In the genomic region with DNA sequence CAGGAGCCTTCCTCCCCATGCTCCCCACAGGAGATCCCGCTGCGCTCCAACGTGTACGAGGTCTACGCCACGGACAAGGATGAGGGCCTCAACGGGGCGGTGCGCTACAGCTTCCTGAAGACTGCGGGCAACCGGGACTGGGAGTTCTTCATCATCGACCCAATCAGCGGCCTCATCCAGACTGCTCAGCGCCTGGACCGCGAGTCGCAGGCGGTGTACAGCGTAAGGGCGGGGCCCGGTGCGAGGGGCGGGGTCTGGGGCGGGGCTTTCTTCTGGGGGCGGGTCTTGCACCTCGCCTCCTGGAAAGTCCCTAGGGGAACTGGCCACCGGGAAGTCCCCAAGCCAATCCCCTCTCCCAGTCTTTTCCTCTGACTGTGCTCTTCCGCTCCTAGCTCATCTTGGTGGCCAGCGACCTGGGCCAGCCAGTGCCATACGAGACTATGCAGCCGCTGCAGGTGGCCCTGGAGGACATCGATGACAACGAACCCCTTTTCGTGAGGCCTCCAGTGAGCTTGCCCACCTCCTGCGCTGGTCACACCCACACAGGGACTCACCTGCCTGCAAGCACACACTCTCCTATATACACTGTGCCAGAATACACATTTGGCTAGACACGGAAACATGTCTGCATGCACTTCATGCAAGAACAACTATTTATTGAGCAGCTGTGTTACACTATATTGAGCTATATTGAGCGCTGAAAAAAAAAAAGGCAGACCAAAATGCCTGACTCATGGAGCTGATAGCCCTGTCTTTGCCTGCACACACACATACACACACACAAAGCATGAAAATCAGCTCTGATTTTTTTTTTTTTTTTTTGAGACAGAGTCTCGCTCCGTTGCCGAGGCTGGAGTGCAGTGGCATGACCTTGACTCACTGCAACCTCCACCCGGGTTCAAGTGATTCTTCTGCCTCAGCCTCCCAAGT, we compare ENCODE assay signal across 10 cellular contexts. TPM values are rescaled to one million over a fixed set of nuclear protein-coding genes. Genes with fewer than 3 reads are reported as not detected.
DNase-seq lines count a peak whose midpoint lies in the region; ATAC-seq, FAIRE-seq and TF ChIP-seq lines count a peak whose summit lies in the region.
"Had no signal": no experiment of that assay in that cellular context is flagged by ENCODE, and none has a peak within 500 bp of the region (broad histone marks: within the 10 kb centered on the region; RNA-seq: fewer than 3 reads in every experiment).

No MANE protein-coding gene starts in this region.

- peak overlapping the region; percentile 27 for H4K91ac ChIP-seq in H1 (replicated peaks; ENCODE audit: insufficient read length, low read length)
- no peak overlapping the region for H4K91ac ChIP-seq in mesenchymal stem cell (ENCODE audit: low read length)

- H2AK5ac ChIP-seq in H1 (ENCODE audit: low read depth, low read length) (no peak overlapping the region), mesenchymal stem cell (ENCODE audit: low read length, severe bottlenecking) (no peak overlapping the region)

- no peak for TF ChIP-seq CTCF in A549 (IDR thresholded peaks at IDR 0.05)
- TF ChIP-seq CTCF in H1 (IDR thresholded peaks at IDR 0.05; ENCODE audit: control extremely low read depth in 1 of 3, insufficient read depth in 1 of 3, low read depth in 1 of 3, low read length in 3 of 3) = no peak

- H3K27ac ChIP-seq in A549 (no peak overlapping the region), H1 (ENCODE audit: low read depth, low read length) (no peak overlapping the region), mesenchymal stem cell (ENCODE audit: low read length, poor library complexity, severe bottlenecking) (no peak overlapping the region)

- no peaks in the 10 kb centered on the region for H3K23me2 ChIP-seq in H1 (ENCODE audit: low read depth, low read length)

- H3K56ac ChIP-seq in H1 (replicated peaks; ENCODE audit: insufficient read length, low read depth, low read length) = no peak overlapping the region

- peak overlapping the region; percentile 7 for H4K5ac ChIP-seq in H1 (ENCODE audit: insufficient read length, low read depth, low read length)

- H3K79me1 ChIP-seq in H1 (ENCODE audit: low read depth, low read length) (no peaks in the 10 kb centered on the region), mesenchymal stem cell (replicated peaks; ENCODE audit: low read length, poor library complexity, severe bottlenecking) (no peaks in the 10 kb centered on the region)

- TF ChIP-seq POLR2A in A549 (IDR thresholded peaks at IDR 0.05; ENCODE audit: low read length) = no peak
- no peak for TF ChIP-seq POLR2A in H1 (IDR thresholded peaks at IDR 0.05; ENCODE audit: control extremely low read depth in 1 of 2, low read depth in 2 of 2, low read length in 2 of 2)

- H3K36me3 ChIP-seq in H1 (ENCODE audit: control insufficient read depth in 2 of 4, insufficient read depth in 4 of 4, low read length in 3 of 4) = no peaks in the 10 kb centered on the region
- H3K36me3 ChIP-seq in mesenchymal stem cell (ENCODE audit: control insufficient read depth in 1 of 2, insufficient read depth in 2 of 2, low read depth in 1 of 2, low read length in 2 of 2) = peaks cover under 1 to 5% of the 10 kb centered on the region in 2 experiments

- 68% methylated on average over 28 of the region's 41 CpGs for WGBS in A549 (ENCODE audit: missing lambda C conversion rate)
- 46% methylated on average over 24 of the region's 41 CpGs; no CpG with 5 or more reads in 1 of the 2 experiments for WGBS in H1 (ENCODE audit: extremely low coverage in 1 of 2, insufficient coverage in 1 of 2, insufficient read length in 1 of 2, insufficient replicate concordance in 2 of 2, low coverage in 1 of 2, low lambda C conversion rate in 2 of 2, missing lambda C conversion rate in 1 of 2), 2 experiments
- 25% methylated on average over 41 of the region's 41 CpGs for WGBS in mesenchymal stem cell

- H3K4ac ChIP-seq in H1 (replicated peaks; ENCODE audit: insufficient read length, low read depth, low read length) (no peak overlapping the region), mesenchymal stem cell (ENCODE audit: low read depth in 1 of 2, low read length in 2 of 2) (no peak overlapping the region)

- CTCF ChIA-PET in A549 (lab: Yijun Ruan, JAX) = interaction anchor here (0.9 to 4.7 kb wide), 8 partner anchors 10 to 491 kb away, joined by 3 to 20 read pairs (median 6); partner anchors contain the start of genes SLC29A3 and VSIR
- CTCF ChIA-PET in H1 (lab: Charles Lee; ENCODE audit: partially characterized antibody) = interaction anchor here (0.6 to 5.0 kb wide), 18 partner anchors 9 to 343 kb away, joined by 3 to 21 read pairs (median 4); partner anchors contain the start of genes PSAP and VSIR

- peak overlapping the region; percentile 87 for H2AFZ ChIP-seq in H1 (ENCODE audit: low read length)
- H2AFZ ChIP-seq in mesenchymal stem cell (ENCODE audit: low read depth, low read length) = no peak overlapping the region

- no peak overlapping the region for H2BK15ac ChIP-seq in H1 (ENCODE audit: low read length)
- H2BK15ac ChIP-seq in mesenchymal stem cell (ENCODE audit: low read depth, poor library complexity, severe bottlenecking) = no peak overlapping the region

- no peak overlapping the region for H2BK5ac ChIP-seq in H1 (ENCODE audit: low read depth, low read length)
- H2BK5ac ChIP-seq in mesenchymal stem cell (ENCODE audit: low read depth, low read length, poor library complexity, severe bottlenecking) = no peak overlapping the region

- H3K18ac ChIP-seq in H1 (ENCODE audit: extremely low read depth, low read length) (no peak overlapping the region; the same call in 1 of the 2 replicates), mesenchymal stem cell (ENCODE audit: low read depth in 1 of 2, low read length in 2 of 2) (no peak overlapping the region)

- H4K8ac ChIP-seq in H1 (ENCODE audit: extremely low read depth, insufficient read depth, low read length) (no peak overlapping the region), mesenchymal stem cell (ENCODE audit: low read length) (no peak overlapping the region)

- no peaks in the 10 kb centered on the region for H4K20me1 ChIP-seq in H1 (replicated peaks in 1 of 2; ENCODE audit: control insufficient read depth in 1 of 2, insufficient read depth in 2 of 2, low read length in 2 of 2)

- peaks cover 0 to 15% (median 10%) of the 10 kb centered on the region in 4 experiments; a peak in 6 of 7 replicates for H3K27me3 ChIP-seq in H1 (replicated peaks in 1 of 4; ENCODE audit: control insufficient read depth in 3 of 4, extremely low read depth in 1 of 4, insufficient read depth in 3 of 4, low read length in 3 of 4)
- peaks cover 17 to 44% of the 10 kb centered on the region in 2 experiments for H3K27me3 ChIP-seq in mesenchymal stem cell (ENCODE audit: control insufficient read depth in 1 of 2, insufficient read depth in 1 of 2, low read length in 2 of 2)

- DNase-seq in A549 (ENCODE audit: low read depth in 1 of 2, low spot score in 1 of 2) (peak in 1 of 2 experiments; percentile 22), NCI-H146 (lab: John Stamatoyannopoulos, UW) (peak; percentile 93), H1 (ENCODE audit: low read depth in 1 of 2, low spot score in 2 of 2) (peak in 1 of 2 experiments; percentile 67), mesenchymal stem cell (peak; percentile 44), glomerular visceral epithelial cell (ENCODE audit: extremely low spot score) (no peak)
- no peak for DNase-seq in stimulated activated CD4-positive, alpha-beta T cell treated with anti-CD3 and anti-CD28 coated beads, Interleukin-12 subunit alpha, Interleukin-12 subunit beta, amount 100 ng/mL, for 4 hours
- DNase-seq: activated CD4-positive, CD25-positive, alpha-beta regulatory T cell treated with anti-CD3 and anti-CD28 coated beads, Interleukin-2, amount 50 U/mL, for 72 hours; activated naive CD8-positive, alpha-beta T cell treated with anti-CD3 and anti-CD28 coated beads for 36 hours had no signal

- H3K9me3 ChIP-seq in A549 (no peaks in the 10 kb centered on the region), H1 (ENCODE audit: insufficient read depth in 2 of 2, low read depth in 1 of 2, low read length in 1 of 2) (no peaks in the 10 kb centered on the region), mesenchymal stem cell (ENCODE audit: control insufficient read depth, low read length) (no peaks in the 10 kb centered on the region)

- POLR2A ChIA-PET in A549 (lab: Yijun Ruan, JAX) = interaction anchor here (1.1 kb wide), 1 partner anchor 32 kb away, joined by 3 read pairs; no protein-coding TSS in a partner anchor
- POLR2A ChIA-PET in H1 (lab: Charles Lee; ENCODE audit: partially characterized antibody) = interaction anchor here (0.6 to 2.2 kb wide), 6 partner anchors 9 to 110 kb away, joined by 3 to 10 read pairs (median 4); no protein-coding TSS in a partner anchor

- H3K9ac ChIP-seq in H1 (replicated peaks in 1 of 4; ENCODE audit: extremely low read depth in 1 of 4, low read depth in 3 of 4, low read length in 3 of 4) (no peak overlapping the region), mesenchymal stem cell (ENCODE audit: low read length) (no peak overlapping the region)

- TF ChIP-seq EP300 in A549 (IDR thresholded peaks at IDR 0.05) = no peak
- TF ChIP-seq EP300 in H1 (IDR thresholded peaks at IDR 0.05; ENCODE audit: borderline replicate concordance in 1 of 2, low read depth in 2 of 2, low read length in 2 of 2) = no peak

- 0 out of 2 replicates have a peak overlapping the region, but pooled peaks have one; percentile 6 for H2BK20ac ChIP-seq in H1 (ENCODE audit: low read length)

- no peaks in the 10 kb centered on the region for H3K4me1 ChIP-seq in A549
- H3K4me1 ChIP-seq in H1 (replicated peaks in 1 of 4; ENCODE audit: control insufficient read depth in 3 of 4, insufficient read depth in 4 of 4, low read length in 3 of 4) = peaks cover 0 to 7% (median 3%) of the 10 kb centered on the region in 4 experiments; a peak in 5 of 7 replicates
- no peaks in the 10 kb centered on the region for H3K4me1 ChIP-seq in mesenchymal stem cell (ENCODE audit: control insufficient read depth, insufficient read depth, low read depth, low read length)

- H3K14ac ChIP-seq in H1 (ENCODE audit: insufficient read length) (no peak overlapping the region), mesenchymal stem cell (ENCODE audit: low read length in 2 of 2) (peak overlapping the region in 1 of 2 experiments; percentile 69)

- H2BK120ac ChIP-seq in H1 (replicated peaks; ENCODE audit: low read depth, low read length) (no peak overlapping the region), mesenchymal stem cell (ENCODE audit: low read depth, low read length) (no peak overlapping the region)

- H3K4me2 ChIP-seq in A549 (no peak overlapping the region), H1 (ENCODE audit: insufficient read depth in 1 of 2, low read depth in 2 of 2, low read length in 2 of 2) (peak overlapping the region; percentile 51 to 62), mesenchymal stem cell (ENCODE audit: low read length, poor library complexity, severe bottlenecking) (no peak overlapping the region)

- no peak overlapping the region for H3K23ac ChIP-seq in H1 (ENCODE audit: insufficient read length)
- no peak overlapping the region for H3K23ac ChIP-seq in mesenchymal stem cell (ENCODE audit: low read length in 2 of 2)

- ATAC-seq in A549 (peak; percentile 5 to 27; a peak in 5 of 6 replicates), GM21423 (IDR thresholded peaks at IDR 0.05; ENCODE audit: unreplicated experiment) (no peak), GM19035 (IDR thresholded peaks at IDR 0.05; ENCODE audit: unreplicated experiment) (no peak)

- no peak for TF ChIP-seq RAD21 in A549 (conservative IDR thresholded peaks at IDR 0.05 in 1 of 2, IDR thresholded peaks at IDR 0.05 in 1 of 2)
- no peak for TF ChIP-seq RAD21 in H1 (IDR thresholded peaks at IDR 0.05 in 1 of 2, conservative IDR thresholded peaks at IDR 0.05 in 1 of 2; ENCODE audit: low read depth in 2 of 2, low read length in 2 of 2)

- no peaks in the 10 kb centered on the region for H3K79me2 ChIP-seq in H1 (ENCODE audit: control insufficient read depth in 1 of 2, insufficient read depth in 2 of 2, low read length in 2 of 2)

- no peak overlapping the region for H3K4me3 ChIP-seq in A549
- H3K4me3 ChIP-seq in H1 (ENCODE audit: extremely low read depth in 1 of 4, insufficient read depth in 2 of 4, low read depth in 3 of 4, low read length in 4 of 4) = peak overlapping the region in 2 of 4 experiments; percentile 1 to 50; a peak in 2 of 8 replicates
- H3K4me3 ChIP-seq in mesenchymal stem cell (ENCODE audit: insufficient read depth in 1 of 2, low read depth in 1 of 2, low read length in 2 of 2) = no peak overlapping the region

- H2BK12ac ChIP-seq in H1 (ENCODE audit: low read depth, low read length) = no peak overlapping the region
- no peak overlapping the region for H2BK12ac ChIP-seq in mesenchymal stem cell (ENCODE audit: low read length in 2 of 2)

- FAIRE-seq in A549 (lab: Jason Lieb, UNC) = no peak
- no peak for FAIRE-seq in H1 (lab: Jason Lieb, UNC)

RNA-seq across cellular contexts. Expression of gene VSIR, which starts 32.7 kb away (rescaled TPM):
- polyA plus RNA-seq in A549 (2011; rRNA removed) (18.5 and 23.5 TPM in 2 replicates), A549 (2017; fragmentation: RNase III; extraction: RNeasy Plus Mini Kit Qiagen cat#74134 plus additional on column Dnase treatment) (15.5 to 19.3 TPM (median 19.1 TPM) in 3 replicates), H1 (2011; rRNA removed) (0.33 and 0.75 TPM in 2 replicates)
- 22.2 and 38.1 TPM in 2 replicates for polyA plus RNA-seq in A549 (2012; cell fraction: cytosol; rRNA removed)
- polyA plus RNA-seq in A549 (2012; cell fraction: nucleus; rRNA removed) = 49.7 and 59.1 TPM in 2 replicates
- polyA minus RNA-seq in A549 (2011; rRNA and poly(A)+ RNA removed) = 17.6 and 24.3 TPM in 2 replicates
- not detected in 2 replicates for total RNA-seq in H1 (2021; fragmentation: NEBNext Ultra II Directional; extraction: Animal tissue kit (Norgen Biotek cat#: 25700))
- polyA plus RNA-seq in H1 (2011; cell fraction: cytosol; rRNA removed) = 0.06 TPM
- polyA plus RNA-seq in H1 (2011; cell fraction: nucleus; rRNA removed) = 0.56 TPM
- 0.08 to 0.32 TPM (median 0.29 TPM) in 3 of 4 replicates, not detected in the other for polyA plus RNA-seq in H1 (2012, experiment 1 of 2)
- 0.22 TPM for polyA plus RNA-seq in H1 (2012, experiment 2 of 2)
- 0.34 TPM for polyA plus RNA-seq in H1 (2013, experiment 1 of 2)
- 0.42 TPM for polyA plus RNA-seq in H1 (2013, experiment 2 of 2)
- 0.17 and 0.35 TPM in 2 replicates for polyA minus RNA-seq in H1 (2011; rRNA and poly(A)+ RNA removed)
- 1.0 TPM for polyA minus RNA-seq in H1 (2011; cell fraction: cytosol; rRNA and poly(A)+ RNA removed)
- polyA minus RNA-seq in H1 (2011; cell fraction: nucleus; rRNA and poly(A)+ RNA removed) = 0.90 TPM
- polyA plus RNA-seq in mesenchymal stem cell (2013, experiment 1 of 2) = 3.3 TPM
- 3.8 TPM for polyA plus RNA-seq in mesenchymal stem cell (2013, experiment 2 of 2)

RNA-seq across cellular contexts. Expression of gene PSAP, which starts 45.0 kb away (rescaled TPM):
- polyA plus RNA-seq in A549 (2011; rRNA removed) (1,519 and 1,660 TPM in 2 replicates), A549 (2017; fragmentation: RNase III; extraction: RNeasy Plus Mini Kit Qiagen cat#74134 plus additional on column Dnase treatment) (600 to 708 TPM (median 690 TPM) in 3 replicates), H1 (2011; rRNA removed) (504 and 700 TPM in 2 replicates)
- polyA plus RNA-seq in A549 (2012; cell fraction: cytosol; rRNA removed) = 805 and 819 TPM in 2 replicates
- 1,219 and 1,507 TPM in 2 replicates for polyA plus RNA-seq in A549 (2012; cell fraction: nucleus; rRNA removed)
- 756 and 891 TPM in 2 replicates for polyA minus RNA-seq in A549 (2011; rRNA and poly(A)+ RNA removed)
- total RNA-seq in H1 (2021; fragmentation: NEBNext Ultra II Directional; extraction: Animal tissue kit (Norgen Biotek cat#: 25700)) = 386 and 388 TPM in 2 replicates
- polyA plus RNA-seq in H1 (2011; cell fraction: cytosol; rRNA removed) = 658 TPM
- polyA plus RNA-seq in H1 (2011; cell fraction: nucleus; rRNA removed) = 734 TPM
- 396 to 476 TPM (median 458 TPM) in 4 replicates for polyA plus RNA-seq in H1 (2012, experiment 1 of 2)
- 418 TPM for polyA plus RNA-seq in H1 (2012, experiment 2 of 2)
- polyA plus RNA-seq in H1 (2013, experiment 1 of 2) = 516 TPM
- 481 TPM for polyA plus RNA-seq in H1 (2013, experiment 2 of 2)
- 440 and 675 TPM in 2 replicates for polyA minus RNA-seq in H1 (2011; rRNA and poly(A)+ RNA removed)
- polyA minus RNA-seq in H1 (2011; cell fraction: cytosol; rRNA and poly(A)+ RNA removed) = 334 TPM
- polyA minus RNA-seq in H1 (2011; cell fraction: nucleus; rRNA and poly(A)+ RNA removed) = 186 TPM
- 688 TPM for polyA plus RNA-seq in mesenchymal stem cell (2013, experiment 1 of 2)
- polyA plus RNA-seq in mesenchymal stem cell (2013, experiment 2 of 2) = 698 TPM

Comparison
In these comparisons a context has a peak if more than half of its experiments do, and no peak if none do; other contexts are left out.
1. ATAC-seq: peak in A549 (2 of 2); none in GM21423 (single experiment) and GM19035 (single experiment).
2. DNase-seq: peak in NCI-H146 (single experiment) and mesenchymal stem cell (single experiment); none in glomerular visceral epithelial cell (single experiment) and stimulated activated CD4-positive, alpha-beta T cell treated with anti-CD3 and anti-CD28 coated beads, Interleukin-12 subunit alpha, Interleukin-12 subunit beta, amount 100 ng/mL, for 4 hours (single experiment).
3. H3K4me2 ChIP-seq: peak in H1 (2 of 2); none in A549 (single experiment) and mesenchymal stem cell (single experiment).
4. RNA of gene VSIR, which starts 32.7 kb away (polyA plus RNA-seq): 15.5 to 59.1 TPM in A549; 0.06 to 0.75 TPM in H1; every median in the first group is over 4 times any median in the second.